ENCODE assay signal across 10 cellular contexts in the genomic region with DNA sequence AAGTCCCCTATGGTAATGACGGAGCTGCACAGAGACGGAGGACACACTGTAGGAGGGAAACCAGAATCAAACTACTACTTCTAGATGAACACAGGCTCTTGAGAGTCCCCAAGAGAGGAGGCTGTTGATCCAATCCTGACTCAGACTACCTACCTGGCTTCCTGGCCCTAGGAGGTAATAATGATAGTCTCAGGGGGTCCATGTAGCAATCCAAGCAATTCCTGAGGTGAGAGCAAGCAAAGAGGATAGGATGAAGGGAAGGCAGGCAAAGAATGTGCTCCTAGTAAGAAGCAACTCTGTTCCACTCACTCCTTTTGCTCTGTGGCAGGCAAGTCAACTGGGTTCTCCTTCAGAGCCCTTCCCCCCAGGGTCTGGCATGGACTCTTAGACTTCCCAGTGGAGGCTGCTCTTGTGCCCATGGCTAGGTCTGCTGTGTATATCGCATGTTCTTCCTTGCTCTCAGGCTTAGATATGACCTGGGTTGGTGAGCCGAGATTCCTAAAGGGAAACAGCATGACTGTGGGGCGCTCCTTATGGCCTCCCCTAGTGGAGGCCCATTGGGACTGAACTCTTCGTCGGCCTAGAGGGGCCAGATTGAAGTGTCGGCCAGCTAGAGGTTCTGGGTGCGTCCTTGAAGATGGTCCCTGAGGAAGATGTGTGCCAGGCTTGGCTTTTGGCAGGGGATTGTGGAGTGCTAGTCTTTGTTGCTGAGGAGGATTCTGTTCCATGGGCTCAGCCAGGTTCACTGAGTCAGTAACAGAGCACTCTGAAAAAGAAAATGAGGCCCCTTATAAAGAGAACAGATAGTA. TPM values are rescaled to one million over a fixed set of nuclear protein-coding genes. Genes with fewer than 3 reads are reported as not detected.
DNase-seq lines count a peak whose midpoint lies in the region; ATAC-seq and TF ChIP-seq lines count a peak whose summit lies in the region.
"Had no signal": no experiment of that assay in that cellular context is flagged by ENCODE, and none has a peak within 500 bp of the region (broad histone marks: within the 10 kb centered on the region; RNA-seq: fewer than 3 reads in every experiment).

No MANE protein-coding gene starts in this region.

- no peak for ATAC-seq in activated T-helper 17 cell treated with anti-CD3 and anti-CD28 coated beads, Interleukin-2, amount 50 U/mL, for 72 hours (replicated peaks)
- ATAC-seq in left lobe of liver, result no peak
- no peak for ATAC-seq in stimulated activated naive B cell treated with anti-CD40 and anti-IgM and Interleukin-4, amounts not matched to agents 10 μg/mL and 1 μg/mL and 100 μg/mL, for 72 hours (replicated peaks)
- no peak for ATAC-seq in GM18909 (IDR thresholded peaks at IDR 0.05; ENCODE audit: poor library complexity, unreplicated experiment)

- peaks cover 51% of the 10 kb centered on the region for H3K36me3 Mint-ChIP-seq in T-helper 1 cell treated with Interleukin-12 subunit alpha and Interleukin-12 subunit beta and Interleukin-4 antibody, amounts not matched to agents 30 μg/mL and 1 μg/mL, for 36 hours (ENCODE audit: low read depth)
- H3K36me3 Mint-ChIP-seq in activated T-helper 17 cell treated with anti-CD3 and anti-CD28 coated beads, Interleukin-2, amount 50 U/mL, for 72 hours (ENCODE audit: low read depth), result peaks cover 68% of the 10 kb centered on the region
- H3K36me3 Mint-ChIP-seq in stimulated activated naive B cell treated with anti-CD40 and anti-IgM and Interleukin-4, amounts not matched to agents 10 μg/mL and 1 μg/mL and 100 μg/mL, for 72 hours, result peaks cover 53 to 54% of the 10 kb centered on the region in 2 donors

- H3K9me3 Mint-ChIP-seq in T-helper 1 cell treated with Interleukin-12 subunit alpha and Interleukin-12 subunit beta and Interleukin-4 antibody, amounts not matched to agents 30 μg/mL and 1 μg/mL, for 36 hours, result no peaks in the 10 kb centered on the region
- no peaks in the 10 kb centered on the region for H3K9me3 Mint-ChIP-seq in activated T-helper 17 cell treated with anti-CD3 and anti-CD28 coated beads, Interleukin-2, amount 50 U/mL, for 72 hours
- H3K9me3 Mint-ChIP-seq in stimulated activated naive B cell treated with anti-CD40 and anti-IgM and Interleukin-4, amounts not matched to agents 10 μg/mL and 1 μg/mL and 100 μg/mL, for 72 hours, result no peaks in the 10 kb centered on the region

- POLR2A ChIA-PET in HEK293T (lab: Yijun Ruan, JAX), result interaction anchor here (1.0 to 9.3 kb wide), 3 partner anchors 12 to 58 kb away, joined by 3 to 139 read pairs (median 3); a partner anchor contains a TSS

- no peaks in the 10 kb centered on the region for H3K27me3 Mint-ChIP-seq in T-helper 1 cell treated with Interleukin-12 subunit alpha and Interleukin-12 subunit beta and Interleukin-4 antibody, amounts not matched to agents 30 μg/mL and 1 μg/mL, for 36 hours (ENCODE audit: low read depth)
- no peaks in the 10 kb centered on the region for H3K27me3 Mint-ChIP-seq in activated T-helper 17 cell treated with anti-CD3 and anti-CD28 coated beads, Interleukin-2, amount 50 U/mL, for 72 hours
- H3K27me3 Mint-ChIP-seq in stimulated activated naive B cell treated with anti-CD40 and anti-IgM and Interleukin-4, amounts not matched to agents 10 μg/mL and 1 μg/mL and 100 μg/mL, for 72 hours, result no peaks in the 10 kb centered on the region

- CTCF ChIA-PET in HEK293T (lab: Yijun Ruan, JAX), result interaction anchor here (0.6 kb wide), 1 partner anchor 54 kb away, joined by 3 read pairs; no protein-coding TSS in a partner anchor

- peak overlapping the region; percentile 6 for H3K27ac Mint-ChIP-seq in T-helper 1 cell treated with Interleukin-12 subunit alpha and Interleukin-12 subunit beta and Interleukin-4 antibody, amounts not matched to agents 30 μg/mL and 1 μg/mL, for 36 hours
- peak overlapping the region; percentile 71 for H3K27ac Mint-ChIP-seq in activated T-helper 17 cell treated with anti-CD3 and anti-CD28 coated beads, Interleukin-2, amount 50 U/mL, for 72 hours
- H3K27ac Mint-ChIP-seq in stimulated activated naive B cell treated with anti-CD40 and anti-IgM and Interleukin-4, amounts not matched to agents 10 μg/mL and 1 μg/mL and 100 μg/mL, for 72 hours, result peak overlapping the region; percentile 71

- peak overlapping the region; percentile 88 for H3K4me3 Mint-ChIP-seq in T-helper 1 cell treated with Interleukin-12 subunit alpha and Interleukin-12 subunit beta and Interleukin-4 antibody, amounts not matched to agents 30 μg/mL and 1 μg/mL, for 36 hours
- H3K4me3 Mint-ChIP-seq in activated T-helper 17 cell treated with anti-CD3 and anti-CD28 coated beads, Interleukin-2, amount 50 U/mL, for 72 hours, result peak overlapping the region; percentile 83
- H3K4me3 Mint-ChIP-seq in stimulated activated naive B cell treated with anti-CD40 and anti-IgM and Interleukin-4, amounts not matched to agents 10 μg/mL and 1 μg/mL and 100 μg/mL, for 72 hours, result peak overlapping the region; percentile 25 to 99

- H3K4me1 Mint-ChIP-seq in T-helper 1 cell treated with Interleukin-12 subunit alpha and Interleukin-12 subunit beta and Interleukin-4 antibody, amounts not matched to agents 30 μg/mL and 1 μg/mL, for 36 hours (ENCODE audit: low read depth), result peaks cover 51% of the 10 kb centered on the region
- peaks cover 44% of the 10 kb centered on the region for H3K4me1 Mint-ChIP-seq in activated T-helper 17 cell treated with anti-CD3 and anti-CD28 coated beads, Interleukin-2, amount 50 U/mL, for 72 hours
- peaks cover 61 to 75% of the 10 kb centered on the region in 2 donors for H3K4me1 Mint-ChIP-seq in stimulated activated naive B cell treated with anti-CD40 and anti-IgM and Interleukin-4, amounts not matched to agents 10 μg/mL and 1 μg/mL and 100 μg/mL, for 72 hours

- DNase-seq in T-helper 1 cell (no peak), left lobe of liver (ENCODE audit: low spot score) (peak; percentile 41), HEK293T (ENCODE audit: extremely low spot score) (no peak), NCI-H2227 (lab: John Stamatoyannopoulos, UW; ENCODE audit: unreplicated experiment) (no peak)
- no peak for DNase-seq in stimulated activated naive B cell treated with anti-CD40 and anti-IgM and Interleukin-4, amounts not matched to agents 10 μg/mL and 1 μg/mL and 100 μg/mL, for 72 hours
- DNase-seq: activated effector memory CD4-positive, alpha-beta T cell treated with Interleukin-2 at 50 U/mL for 16 hours; stimulated activated naive CD4-positive, alpha-beta T cell had no signal

TF ChIP-seq in HEK293T, 16 proteins besides CTCF, POLR2A, EP300 and RAD21:
- TF ChIP-seq, protein P1, sequence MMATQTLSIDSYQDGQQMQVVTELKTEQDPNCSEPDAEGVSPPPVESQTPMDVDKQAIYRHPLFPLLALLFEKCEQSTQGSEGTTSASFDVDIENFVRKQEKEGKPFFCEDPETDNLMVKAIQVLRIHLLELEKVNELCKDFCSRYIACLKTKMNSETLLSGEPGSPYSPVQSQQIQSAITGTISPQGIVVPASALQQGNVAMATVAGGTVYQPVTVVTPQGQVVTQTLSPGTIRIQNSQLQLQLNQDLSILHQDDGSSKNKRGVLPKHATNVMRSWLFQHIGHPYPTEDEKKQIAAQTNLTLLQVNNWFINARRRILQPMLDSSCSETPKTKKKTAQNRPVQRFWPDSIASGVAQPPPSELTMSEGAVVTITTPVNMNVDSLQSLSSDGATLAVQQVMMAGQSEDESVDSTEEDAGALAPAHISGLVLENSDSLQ (IDR thresholded peaks at IDR 0.05), result no peak
- TF ChIP-seq SUZ12 (IDR thresholded peaks at IDR 0.05), result no peak
- no peak for TF ChIP-seq FOXA1 (IDR thresholded peaks at IDR 0.05)
- no peak for TF ChIP-seq FOXK2 (IDR thresholded peaks at IDR 0.05)
- TF ChIP-seq FOXM1 (IDR thresholded peaks at IDR 0.05; ENCODE audit: borderline replicate concordance), result no peak
- no peak for TF ChIP-seq SP1 (IDR thresholded peaks at IDR 0.05)
- TF ChIP-seq LEF1 (IDR thresholded peaks at IDR 0.05; ENCODE audit: borderline replicate concordance), result no peak
- no peak for TF ChIP-seq CTBP1 (IDR thresholded peaks at IDR 0.05; ENCODE audit: borderline replicate concordance)
- TF ChIP-seq NFRKB (IDR thresholded peaks at IDR 0.05), result no peak
- TF ChIP-seq ELF4 (IDR thresholded peaks at IDR 0.05), result no peak
- no peak for TF ChIP-seq ARNT (IDR thresholded peaks at IDR 0.05)
- TF ChIP-seq BHLHE40 (IDR thresholded peaks at IDR 0.05; ENCODE audit: borderline replicate concordance), result no peak
- no peak for TF ChIP-seq L3MBTL2 (conservative IDR thresholded peaks at IDR 0.05)
- no peak for TF ChIP-seq ZNF384 (IDR thresholded peaks at IDR 0.05)
- TF ChIP-seq TARDBP (IDR thresholded peaks at IDR 0.05), result no peak
- no peak for TF ChIP-seq HDGF (IDR thresholded peaks at IDR 0.05; ENCODE audit: borderline replicate concordance)
TF ChIP-seq in HEK293T: peak in this region for 0.

RNA-seq across cellular contexts. Expression of a gene that starts 2.1 kb away (rescaled TPM):
- total RNA-seq in activated T-helper 17 cell treated with anti-CD3 and anti-CD28 coated beads, Interleukin-2, amount 50 U/mL, for 72 hours, result 10 to 100 TPM; 61.4 to 76.4 TPM
- 24.2 TPM for total RNA-seq in left lobe of liver

RNA-seq across cellular contexts. Expression of a gene that starts 7.6 kb away (rescaled TPM):
- total RNA-seq in activated T-helper 17 cell treated with anti-CD3 and anti-CD28 coated beads, Interleukin-2, amount 50 U/mL, for 72 hours, result 10 to 100 TPM; 73.2 to 85.0 TPM
- total RNA-seq in left lobe of liver, result 30.3 TPM

RNA-seq across cellular contexts. Expression of a gene that starts 8.1 kb away (rescaled TPM):
- total RNA-seq in activated T-helper 17 cell treated with anti-CD3 and anti-CD28 coated beads, Interleukin-2, amount 50 U/mL, for 72 hours, result 100 to 1,000 TPM; 128 to 243 TPM
- 66.7 TPM for total RNA-seq in left lobe of liver

RNA-seq across cellular contexts. Expression of a gene that starts 22.7 kb away (rescaled TPM):
- total RNA-seq in activated T-helper 17 cell treated with anti-CD3 and anti-CD28 coated beads, Interleukin-2, amount 50 U/mL, for 72 hours, result 10 to 100 TPM; 16.1 to 18.2 TPM
- total RNA-seq in left lobe of liver, result 1.8 TPM

RNA-seq across cellular contexts. Expression of a gene that starts 24.4 kb away (rescaled TPM):
- 1 to 10 TPM; 4.0 to 7.1 TPM for total RNA-seq in activated T-helper 17 cell treated with anti-CD3 and anti-CD28 coated beads, Interleukin-2, amount 50 U/mL, for 72 hours
- total RNA-seq in left lobe of liver, result 5.0 TPM

Comparison
In these comparisons a context has a peak if more than half of its experiments do, and no peak if none do; other contexts are left out.
1. H3K27ac Mint-ChIP-seq: peak in every context shown above with its lines; median percentile 71 in activated T-helper 17 cell treated with anti-CD3 and anti-CD28 coated beads, Interleukin-2, amount 50 U/mL, for 72 hours; 71 in stimulated activated naive B cell treated with anti-CD40 and anti-IgM and Interleukin-4, amounts not matched to agents 10 μg/mL and 1 μg/mL and 100 μg/mL, for 72 hours; 6 in T-helper 1 cell treated with Interleukin-12 subunit alpha and Interleukin-12 subunit beta and Interleukin-4 antibody, amounts not matched to agents 30 μg/mL and 1 μg/mL, for 36 hours.